ENCODE assay signal across 17 cellular contexts in the genomic region with DNA sequence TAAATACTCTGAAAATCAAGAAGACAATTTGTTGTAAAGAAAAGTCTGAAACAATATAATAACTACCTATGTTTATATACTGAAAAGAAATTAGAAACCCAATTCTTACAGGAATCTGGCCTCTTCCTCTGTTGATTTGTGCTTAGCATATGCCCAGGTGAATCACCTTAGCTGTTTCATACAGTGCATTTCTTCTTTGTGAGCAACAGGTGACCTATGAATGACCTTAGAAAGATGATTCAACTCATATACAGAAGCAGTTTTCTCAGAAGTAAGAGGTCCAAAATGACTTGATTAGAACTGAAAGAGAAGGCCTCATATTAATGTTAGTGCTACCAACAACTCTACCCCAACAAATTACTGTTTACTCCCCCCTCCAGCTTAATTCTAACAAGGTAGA.
A peak's percentile ranks its signal among the peaks of the same experiment; 100 is the strongest.
DNase-seq lines count a peak whose midpoint lies in the region; ATAC-seq and TF ChIP-seq lines count a peak whose summit lies in the region.
"Had no signal": no experiment of that assay in that cellular context is flagged by ENCODE, and none has a peak within 500 bp of the region (broad histone marks: within the 10 kb centered on the region; RNA-seq: fewer than 3 reads in every experiment).

No MANE protein-coding gene starts in this region.

- POLR2A ChIA-PET in Panc1 (lab: Charles Lee): no interaction called here
- POLR2A ChIA-PET in activated CD8-positive, alpha-beta T cell treated with anti-CD3 and anti-CD28 coated beads for 36 hours (lab: Charles Lee): no interaction called here

- 0 out of 2 replicates have a peak overlapping the region, but pooled peaks have one; percentile 5 for H3K27ac ChIP-seq in GM23248
- no peak overlapping the region; the same call in 1 of the 2 replicates for H3K27ac ChIP-seq in Panc1 (ENCODE audit: low read length)
- H3K27ac ChIP-seq: right lobe of liver, suprapubic skin had no signal

- BruUV-seq in Panc1 (replicated peaks; lab: Mats Ljungman, UMichigan): no TSS peak

- peaks cover 32% of the 10 kb centered on the region for H3K4me1 ChIP-seq in GM23248 (ENCODE audit: insufficient read depth)
- H3K4me1 ChIP-seq in Panc1 (ENCODE audit: control insufficient read depth, insufficient read depth, low read length): no peaks in the 10 kb centered on the region
- H3K4me1 ChIP-seq: right lobe of liver, suprapubic skin had no signal

- H3K79me2 ChIP-seq in GM23248 (ENCODE audit: insufficient read depth): no peaks in the 10 kb centered on the region

- no peak overlapping the region for H3K9ac ChIP-seq in GM23248
- H3K9ac ChIP-seq: SK-N-SH had no signal

- no peak for ATAC-seq in Panc1
- ATAC-seq in omental fat pad (ENCODE audit: low FRiP score): peak; percentile 75
- no peak for ATAC-seq in effector memory CD8-positive, alpha-beta T cell (replicated peaks)
- no peak for ATAC-seq in activated CD8-positive, alpha-beta T cell treated with anti-CD3 and anti-CD28 coated beads for 36 hours
- ATAC-seq: HepG2, right lobe of liver had no signal

- TF ChIP-seq CTCF in Panc1 (IDR thresholded peaks at IDR 0.05) (no peak), epithelial cell of proximal tubule (conservative IDR thresholded peaks at IDR 0.05; ENCODE audit: low read depth, low read length) (no peak), omental fat pad (IDR thresholded peaks at IDR 0.05) (no peak)
- no peak for TF ChIP-seq CTCF in activated CD8-positive, alpha-beta T cell treated with anti-CD3 and anti-CD28 coated beads for 36 hours (IDR thresholded peaks at IDR 0.05)

- intact Hi-C loops in Panc1 (cut with micrococcal nuclease; ENCODE audit: unreplicated experiment): no loop called here
- intact Hi-C loops in activated CD8-positive, alpha-beta T cell treated with anti-CD3 and anti-CD28 coated beads for 36 hours (cut with micrococcal nuclease): no loop called here

- no peaks in the 10 kb centered on the region for H3K36me3 ChIP-seq in GM23248 (ENCODE audit: low read depth)
- no peaks in the 10 kb centered on the region for H3K36me3 ChIP-seq in Panc1 (ENCODE audit: control insufficient read depth, insufficient read depth, low read length)
- H3K36me3 ChIP-seq: right lobe of liver, suprapubic skin had no signal

- in situ Hi-C loops in GM23248 (cut with MboI) (no loop called here), Panc1 (cut with HindIII; ENCODE audit: low pct_unique_long_range_greater_than_20kb, low sequenced_read_pairs) (no loop called here)

- no peak overlapping the region for H3K27ac Mint-ChIP-seq in effector memory CD8-positive, alpha-beta T cell
- H3K27ac Mint-ChIP-seq in T-helper 2 cell treated with Interferon-gamma antibody and Interleukin-4, amounts not matched to agents 5 μg/mL and 100 μg/mL, for 36 hours: no peak overlapping the region
- H3K27ac Mint-ChIP-seq in activated CD8-positive, alpha-beta T cell treated with anti-CD3 and anti-CD28 coated beads for 36 hours: no peak overlapping the region
- H3K27ac Mint-ChIP-seq: activated CD4-positive, alpha-beta memory T cell treated with anti-CD3 and anti-CD28 coated beads for 36 hours had no signal

- no peaks in the 10 kb centered on the region for H3K27me3 Mint-ChIP-seq in effector memory CD8-positive, alpha-beta T cell
- H3K27me3 Mint-ChIP-seq in T-helper 2 cell treated with Interferon-gamma antibody and Interleukin-4, amounts not matched to agents 5 μg/mL and 100 μg/mL, for 36 hours (ENCODE audit: low read depth): no peaks in the 10 kb centered on the region
- H3K27me3 Mint-ChIP-seq in activated CD8-positive, alpha-beta T cell treated with anti-CD3 and anti-CD28 coated beads for 36 hours: no peaks in the 10 kb centered on the region
- H3K27me3 Mint-ChIP-seq: activated CD4-positive, alpha-beta memory T cell treated with anti-CD3 and anti-CD28 coated beads for 36 hours had no signal

- H3K9me2 ChIP-seq in GM23248 (ENCODE audit: insufficient read depth): no peaks in the 10 kb centered on the region
- H3K9me2 ChIP-seq: SK-N-SH had no signal

- no peak overlapping the region for H3K4me3 ChIP-seq in GM23248
- H3K4me3 ChIP-seq in Panc1 (ENCODE audit: low read depth in 2 of 2, low read length in 2 of 2): no peak overlapping the region
- no peak overlapping the region for H3K4me3 ChIP-seq in epithelial cell of proximal tubule (ENCODE audit: low read depth, low read length)
- H3K4me3 ChIP-seq: right lobe of liver, suprapubic skin had no signal

- H3K9me3 ChIP-seq in GM23248 (ENCODE audit: low read depth) (no peaks in the 10 kb centered on the region), Panc1 (ENCODE audit: control insufficient read depth, insufficient read depth, low read depth, low read length) (peaks cover 3% of the 10 kb centered on the region; the same call in 1 of the 2 replicates)
- H3K9me3 ChIP-seq: right lobe of liver, SK-N-SH, suprapubic skin had no signal

- no peaks in the 10 kb centered on the region for H3K4me1 Mint-ChIP-seq in effector memory CD8-positive, alpha-beta T cell (ENCODE audit: low read depth in 2 of 2)
- no peaks in the 10 kb centered on the region for H3K4me1 Mint-ChIP-seq in T-helper 2 cell treated with Interferon-gamma antibody and Interleukin-4, amounts not matched to agents 5 μg/mL and 100 μg/mL, for 36 hours (ENCODE audit: low read depth)
- H3K4me1 Mint-ChIP-seq in activated CD8-positive, alpha-beta T cell treated with anti-CD3 and anti-CD28 coated beads for 36 hours (ENCODE audit: low read depth): no peaks in the 10 kb centered on the region

- no peaks in the 10 kb centered on the region for H4K20me1 ChIP-seq in GM23248 (ENCODE audit: insufficient read depth)

- H3K4me2 ChIP-seq in GM23248 (ENCODE audit: unreplicated experiment): peak overlapping the region; percentile 5
- H3K4me2 ChIP-seq: SK-N-SH had no signal

- CTCF ChIA-PET in Panc1 (lab: Charles Lee): no interaction called here
- CTCF ChIA-PET in activated CD8-positive, alpha-beta T cell treated with anti-CD3 and anti-CD28 coated beads for 36 hours (lab: Charles Lee): no interaction called here

- H3K9me3 Mint-ChIP-seq in effector memory CD8-positive, alpha-beta T cell: peaks cover 6 to 29% of the 10 kb centered on the region in 2 donors
- H3K9me3 Mint-ChIP-seq in T-helper 2 cell treated with Interferon-gamma antibody and Interleukin-4, amounts not matched to agents 5 μg/mL and 100 μg/mL, for 36 hours: peaks cover 12% of the 10 kb centered on the region
- no peaks in the 10 kb centered on the region for H3K9me3 Mint-ChIP-seq in activated CD8-positive, alpha-beta T cell treated with anti-CD3 and anti-CD28 coated beads for 36 hours

- peaks cover 19% of the 10 kb centered on the region for H3F3A ChIP-seq in GM23248 (ENCODE audit: insufficient read depth)

- no peak overlapping the region for H2AFZ ChIP-seq in GM23248

- DNase-seq in GM23248 (peak; percentile 76), Panc1 (ENCODE audit: low read depth, low spot score) (peak; percentile 42), epithelial cell of proximal tubule (ENCODE audit: low read depth) (peak; percentile 59), omental fat pad (ENCODE audit: low spot score) (no peak), T-helper 1 cell (no peak)
- no peak for DNase-seq in effector memory CD8-positive, alpha-beta T cell
- DNase-seq in T-helper 2 cell treated with Interferon-gamma antibody and Interleukin-4, amounts not matched to agents 5 μg/mL and 100 μg/mL, for 36 hours (ENCODE audit: low spot score): no peak
- DNase-seq in activated CD8-positive, alpha-beta T cell treated with anti-CD3 and anti-CD28 coated beads for 36 hours: no peak
- DNase-seq: activated CD4-positive, alpha-beta memory T cell treated with anti-CD3 and anti-CD28 coated beads for 36 hours; HCEC 1CT; NCI-H2029 treated with DMSO at 0.1 percent for 48 hours; NCI-H510A treated with DMSO at 0.1 percent for 48 hours; right lobe of liver; SK-N-SH; stimulated activated CD4-positive, alpha-beta T cell treated with anti-CD3 and anti-CD28 coated beads, Interleukin-4, amount 100 ng/mL, for 1 hour had no signal

- no peaks in the 10 kb centered on the region for H3K36me3 Mint-ChIP-seq in effector memory CD8-positive, alpha-beta T cell (ENCODE audit: insufficient read depth)
- no peaks in the 10 kb centered on the region for H3K36me3 Mint-ChIP-seq in T-helper 2 cell treated with Interferon-gamma antibody and Interleukin-4, amounts not matched to agents 5 μg/mL and 100 μg/mL, for 36 hours (ENCODE audit: low read depth)
- no peaks in the 10 kb centered on the region for H3K36me3 Mint-ChIP-seq in activated CD8-positive, alpha-beta T cell treated with anti-CD3 and anti-CD28 coated beads for 36 hours (ENCODE audit: low read depth)
- H3K36me3 Mint-ChIP-seq: activated CD4-positive, alpha-beta memory T cell treated with anti-CD3 and anti-CD28 coated beads for 36 hours had no signal

- H3K4me3 Mint-ChIP-seq in effector memory CD8-positive, alpha-beta T cell: no peak overlapping the region
- no peak overlapping the region for H3K4me3 Mint-ChIP-seq in T-helper 2 cell treated with Interferon-gamma antibody and Interleukin-4, amounts not matched to agents 5 μg/mL and 100 μg/mL, for 36 hours
- H3K4me3 Mint-ChIP-seq in activated CD8-positive, alpha-beta T cell treated with anti-CD3 and anti-CD28 coated beads for 36 hours: no peak overlapping the region
- H3K4me3 Mint-ChIP-seq: activated CD4-positive, alpha-beta memory T cell treated with anti-CD3 and anti-CD28 coated beads for 36 hours had no signal

- H3K27me3 ChIP-seq in GM23248 (replicated peaks; ENCODE audit: insufficient read depth) (no peaks in the 10 kb centered on the region), Panc1 (ENCODE audit: control insufficient read depth, insufficient read depth, low read length) (no peaks in the 10 kb centered on the region)
- H3K27me3 ChIP-seq: right lobe of liver, suprapubic skin had no signal

Comparison
In these comparisons a context has a peak if more than half of its experiments do, and no peak if none do; other contexts are left out.
1. DNase-seq: peak in GM23248 (single experiment), Panc1 (single experiment) and epithelial cell of proximal tubule (single experiment); none in omental fat pad (single experiment), T-helper 1 cell (0 of 5), effector memory CD8-positive, alpha-beta T cell (0 of 3), T-helper 2 cell treated with Interferon-gamma antibody and Interleukin-4, amounts not matched to agents 5 μg/mL and 100 μg/mL, for 36 hours (single experiment) and activated CD8-positive, alpha-beta T cell treated with anti-CD3 and anti-CD28 coated beads for 36 hours (single experiment).